ENCODE assay signal across 1 cellular context in genomic region chr2:133579295-133579694, GRCh38.
TF ChIP-seq lines count a peak whose summit lies in the region.

No MANE protein-coding gene starts in this region.

TF ChIP-seq in A549, 52 proteins besides CTCF, POLR2A, EP300 and RAD21 (continued from another document):
- TF ChIP-seq PBX3 (IDR thresholded peaks at IDR 0.05) (no peak), ZSCAN20 (CRISPR knock-in tag; IDR thresholded peaks at IDR 0.05) (no peak), POLR2AphosphoS2 (conservative IDR thresholded peaks at IDR 0.05; ENCODE audit: low read length) (no peak), MYC (IDR thresholded peaks at IDR 0.05; ENCODE audit: borderline replicate concordance, low read length) (no peak), MAZ (IDR thresholded peaks at IDR 0.05; ENCODE audit: borderline replicate concordance, low read depth, low read length) (no peak), ATOH8 (CRISPR knock-in tag; IDR thresholded peaks at IDR 0.05; ENCODE audit: low read depth) (no peak), NR3C1 (IDR thresholded peaks at IDR 0.05) (no peak), ZFP36 (IDR thresholded peaks at IDR 0.05; ENCODE audit: borderline replicate concordance, partially characterized antibody) (no peak), HDAC2 (IDR thresholded peaks at IDR 0.05) (no peak), RARB (CRISPR knock-in tag; IDR thresholded peaks at IDR 0.05) (no peak), TFCP2L1 (CRISPR knock-in tag; IDR thresholded peaks at IDR 0.05) (no peak), FOSB (CRISPR knock-in tag; IDR thresholded peaks at IDR 0.05) (no peak), JUNB (IDR thresholded peaks at IDR 0.05) (no peak)
